In the genomic region with DNA sequence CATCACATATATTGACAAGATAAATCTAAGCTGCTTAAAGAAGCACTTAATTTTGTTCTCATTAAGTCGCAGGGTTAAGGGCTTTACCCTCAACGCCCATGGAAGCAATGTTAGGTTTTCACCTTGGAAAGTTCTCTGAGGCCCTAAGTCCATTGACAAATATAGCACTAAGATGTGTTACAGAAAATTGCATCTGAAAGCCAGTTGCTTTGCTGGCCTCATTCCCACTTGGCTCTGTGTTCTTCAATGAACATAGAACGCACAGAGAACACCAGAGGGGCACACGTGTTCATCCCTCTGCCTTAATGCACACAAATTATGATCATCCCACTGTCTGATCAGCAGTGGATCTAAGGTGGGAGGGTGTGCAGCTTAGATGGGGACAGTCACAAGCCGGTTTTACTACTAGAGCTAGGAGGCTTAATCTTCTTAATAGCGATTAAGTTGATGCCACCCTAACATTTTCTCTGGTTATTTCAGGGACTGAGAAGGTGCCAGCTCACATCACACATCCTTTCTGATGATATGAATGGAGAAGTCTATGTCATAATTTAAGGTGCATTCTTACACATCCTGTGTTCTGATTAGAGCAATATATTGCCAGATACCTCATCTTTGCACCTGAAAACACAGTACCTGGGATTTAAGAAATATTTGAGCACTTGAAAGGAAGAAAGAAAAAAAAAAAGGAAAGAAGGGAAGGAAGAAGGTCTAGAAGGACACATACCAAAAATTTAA, we compare ENCODE assay signal across 13 cellular contexts.
"Had no signal": no experiment of that assay in that cellular context is flagged by ENCODE, and none has a peak within 500 bp of the region (broad histone marks: within the 10 kb centered on the region; RNA-seq: fewer than 3 reads in every experiment).

No MANE protein-coding gene starts in this region.

- H3K27ac Mint-ChIP-seq: activated CD8-positive, alpha-beta T cell treated with anti-CD3 and anti-CD28 coated beads, Interleukin-2, amount 10 ng/mL, durations not matched to agents 7 days and 5 days; activated naive CD8-positive, alpha-beta T cell treated with anti-CD3 and anti-CD28 coated beads, Interleukin-2, amount 50 U/mL, for 24 hours; naive B cell; stimulated activated memory B cell treated with anti-CD40 and anti-IgM and Interleukin-4, amounts not matched to agents 10 μg/mL and 1 μg/mL and 100 μg/mL, for 72 hours had no signal

- H3K27me3 ChIP-seq: breast epithelium, ovary, thyroid gland had no signal

- DNase-seq: activated CD8-positive, alpha-beta T cell treated with anti-CD3 and anti-CD28 coated beads, Interleukin-2, amount 10 ng/mL, durations not matched to agents 7 days and 5 days; activated naive CD4-positive, alpha-beta T cell; activated naive CD8-positive, alpha-beta T cell treated with anti-CD3 and anti-CD28 coated beads, Interleukin-2, amount 50 U/mL, for 24 hours; aorta; erythroblast; kidney; left ventricle myocardium inferior; naive B cell; ovary had no signal

- H3K27ac ChIP-seq: breast epithelium, left ventricle myocardium inferior, ovary, VCaP had no signal

- H3K9me3 ChIP-seq: breast epithelium, left ventricle myocardium inferior, ovary, thyroid gland had no signal

- ATAC-seq: activated naive CD8-positive, alpha-beta T cell treated with anti-CD3 and anti-CD28 coated beads, Interleukin-2, amount 50 U/mL, for 24 hours; stimulated activated memory B cell treated with anti-CD40 and anti-IgM and Interleukin-4, amounts not matched to agents 10 μg/mL and 1 μg/mL and 100 μg/mL, for 72 hours had no signal

- H3K9me3 Mint-ChIP-seq: stimulated activated memory B cell treated with anti-CD40 and anti-IgM and Interleukin-4, amounts not matched to agents 10 μg/mL and 1 μg/mL and 100 μg/mL, for 72 hours had no signal

- H3K36me3 Mint-ChIP-seq: stimulated activated memory B cell treated with anti-CD40 and anti-IgM and Interleukin-4, amounts not matched to agents 10 μg/mL and 1 μg/mL and 100 μg/mL, for 72 hours had no signal

- H3K4me3 Mint-ChIP-seq: activated CD8-positive, alpha-beta T cell treated with anti-CD3 and anti-CD28 coated beads, Interleukin-2, amount 10 ng/mL, durations not matched to agents 7 days and 5 days; naive B cell; stimulated activated memory B cell treated with anti-CD40 and anti-IgM and Interleukin-4, amounts not matched to agents 10 μg/mL and 1 μg/mL and 100 μg/mL, for 72 hours had no signal

- H3K4me1 Mint-ChIP-seq: naive B cell; stimulated activated memory B cell treated with anti-CD40 and anti-IgM and Interleukin-4, amounts not matched to agents 10 μg/mL and 1 μg/mL and 100 μg/mL, for 72 hours had no signal
